29 cellular contexts compared by ENCODE assay signal in genomic region chr14:101088714-101089113, GRCh38.
"Had no signal": no experiment of that assay in that cellular context is flagged by ENCODE, and none has a peak within 500 bp of the region (broad histone marks: within the 10 kb centered on the region; RNA-seq: fewer than 3 reads in every experiment).

No MANE protein-coding gene starts in this region.

- H3K27ac Mint-ChIP-seq: effector memory CD8-positive, alpha-beta T cell; memory B cell; naive thymus-derived CD4-positive, alpha-beta T cell; nephron; neural progenitor cell; stimulated activated effector memory CD8-positive, alpha-beta T cell treated with anti-CD3 and anti-CD28 coated beads, Interleukin-12 subunit alpha, Interleukin-12 subunit beta, amount 100 ng/mL, for 72 hours; stimulated activated naive CD8-positive, alpha-beta T cell treated with anti-CD3 and anti-CD28 coated beads, Interleukin-15, Interleukin-2, amounts not matched to agents 100 ng/mL and 50 ng/mL, for 24 hours had no signal

- H3K27me3 Mint-ChIP-seq: memory B cell had no signal

- FAIRE-seq: endometrium, islet of Langerhans had no signal

- H3K4me3 Mint-ChIP-seq: effector memory CD8-positive, alpha-beta T cell; memory B cell; naive thymus-derived CD4-positive, alpha-beta T cell; nephron; neural progenitor cell; stimulated activated effector memory CD8-positive, alpha-beta T cell treated with anti-CD3 and anti-CD28 coated beads, Interleukin-12 subunit alpha, Interleukin-12 subunit beta, amount 100 ng/mL, for 72 hours; stimulated activated naive CD8-positive, alpha-beta T cell treated with anti-CD3 and anti-CD28 coated beads, Interleukin-15, Interleukin-2, amounts not matched to agents 100 ng/mL and 50 ng/mL, for 24 hours had no signal

- H3K27ac ChIP-seq: esophagus squamous epithelium, heart right ventricle, neural progenitor cell, prostate gland, right atrium auricular region, thoracic aorta, transverse colon, upper lobe of right lung, uterus had no signal

- H3K9me3 Mint-ChIP-seq: effector memory CD8-positive, alpha-beta T cell; memory B cell; neural progenitor cell; stimulated activated effector memory CD8-positive, alpha-beta T cell treated with anti-CD3 and anti-CD28 coated beads, Interleukin-12 subunit alpha, Interleukin-12 subunit beta, amount 100 ng/mL, for 72 hours; stimulated activated naive CD8-positive, alpha-beta T cell treated with anti-CD3 and anti-CD28 coated beads, Interleukin-15, Interleukin-2, amounts not matched to agents 100 ng/mL and 50 ng/mL, for 24 hours had no signal

- H3K36me3 Mint-ChIP-seq: memory B cell; naive thymus-derived CD4-positive, alpha-beta T cell; neural progenitor cell; stimulated activated effector memory CD8-positive, alpha-beta T cell treated with anti-CD3 and anti-CD28 coated beads, Interleukin-12 subunit alpha, Interleukin-12 subunit beta, amount 100 ng/mL, for 72 hours had no signal

- H3K9ac ChIP-seq: neural progenitor cell had no signal

- H3K36me3 ChIP-seq: esophagus squamous epithelium, heart right ventricle, neural progenitor cell, prostate gland, right atrium auricular region, thoracic aorta, transverse colon, upper lobe of right lung, uterus had no signal

- H3K9me3 ChIP-seq: esophagus squamous epithelium, prostate gland, right atrium auricular region, thoracic aorta, transverse colon, upper lobe of right lung, uterus had no signal

- DNase-seq: cortex of kidney; effector memory CD8-positive, alpha-beta T cell; erythroblast; esophagus squamous epithelium; foreskin melanocyte; glutamatergic neuron; heart right ventricle; hippocampal formation; left ventricle myocardium superior; midbrain; stimulated activated CD4-positive, alpha-beta T cell treated with anti-CD3 and anti-CD28 coated beads, Interleukin-12 subunit alpha, Interleukin-12 subunit beta, amount 100 ng/mL, for 4 hours; stimulated activated CD4-positive, alpha-beta T cell treated with anti-CD3 and anti-CD28 coated beads, Interleukin-1b, Interleukin-23, amount 100 ng/mL, for 48 hours; stimulated activated CD4-positive, alpha-beta T cell treated with anti-CD3 and anti-CD28 coated beads, Interleukin-4, amount 100 ng/mL, for 1 hour; transverse colon; uterus had no signal

- H3K4me1 Mint-ChIP-seq: memory B cell; naive thymus-derived CD4-positive, alpha-beta T cell; nephron; neural progenitor cell; stimulated activated effector memory CD8-positive, alpha-beta T cell treated with anti-CD3 and anti-CD28 coated beads, Interleukin-12 subunit alpha, Interleukin-12 subunit beta, amount 100 ng/mL, for 72 hours had no signal

- H3K4me3 ChIP-seq: esophagus squamous epithelium, heart right ventricle, lung, neural progenitor cell, prostate gland, right atrium auricular region, smooth muscle cell, thoracic aorta, transverse colon, upper lobe of right lung, uterus had no signal

- H3K4me1 ChIP-seq: esophagus squamous epithelium, heart right ventricle, neural progenitor cell, prostate gland, right atrium auricular region, transverse colon, upper lobe of right lung, uterus had no signal
